ENCODE assay signal across 1 cellular context in the genomic region with DNA sequence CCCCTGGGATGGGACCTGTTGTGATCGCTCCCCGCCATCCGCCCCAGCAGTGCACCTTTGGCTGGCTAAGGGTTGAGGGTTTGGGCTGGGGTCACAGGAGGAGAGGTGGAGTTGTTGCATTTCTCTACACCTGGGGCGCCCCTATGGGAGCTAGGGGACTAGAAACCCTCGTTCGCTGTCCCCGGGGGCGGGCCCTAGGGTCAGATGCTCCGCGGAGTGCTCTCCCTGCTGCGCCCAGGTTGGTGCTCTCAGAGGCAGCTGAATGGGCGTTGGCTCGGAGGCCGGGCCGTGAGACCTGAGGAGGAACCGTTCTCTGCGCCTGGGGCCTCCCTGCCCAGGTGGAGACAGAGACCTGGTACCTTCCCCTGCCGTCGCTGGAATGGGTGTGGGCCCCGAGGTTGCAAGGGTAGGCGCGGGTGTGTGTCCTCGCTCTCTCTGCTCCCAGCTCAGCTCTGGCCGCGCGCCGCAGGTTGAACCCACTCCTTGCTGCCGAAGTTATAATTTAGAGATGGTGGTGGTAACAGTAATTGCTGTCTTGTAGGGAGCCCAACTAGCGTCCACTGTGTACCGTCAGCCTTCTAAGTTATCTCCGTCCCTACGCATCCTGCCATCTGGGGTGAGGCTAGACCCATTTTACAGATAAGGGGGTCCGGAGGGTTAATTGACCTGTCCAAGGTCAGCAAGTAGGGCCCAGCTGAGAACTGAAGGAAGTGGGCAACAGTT.
TF ChIP-seq lines count a peak whose summit lies in the region.

No MANE protein-coding gene starts in this region.

TF ChIP-seq in GM12878, 131 proteins besides CTCF, POLR2A, EP300 and RAD21 (continued from another document):
- TF ChIP-seq ESRRA (IDR thresholded peaks at IDR 0.05; ENCODE audit: low read length) (no peak), CREB1 (IDR thresholded peaks at IDR 0.05; ENCODE audit: low read depth) (no peak), CHD1 (IDR thresholded peaks at IDR 0.05; ENCODE audit: low read depth, low read length) (no peak), YBX1 (IDR thresholded peaks at IDR 0.05) (no peak), ZNF217 (IDR thresholded peaks at IDR 0.05) (no peak), CBFB (IDR thresholded peaks at IDR 0.05; ENCODE audit: low read depth) (no peak), RAD51 (IDR thresholded peaks at IDR 0.05) (no peak), SMC3 (IDR thresholded peaks at IDR 0.05; ENCODE audit: borderline replicate concordance, low read length) (no peak), PML (IDR thresholded peaks at IDR 0.05; ENCODE audit: low read length) (no peak), SRF (IDR thresholded peaks at IDR 0.05; ENCODE audit: low read depth in 2 of 2, low read length in 2 of 2) (no peak), ZNF207 (IDR thresholded peaks at IDR 0.05; ENCODE audit: borderline replicate concordance) (no peak), ETV6 (conservative IDR thresholded peaks at IDR 0.05 in 1 of 2, IDR thresholded peaks at IDR 0.05 in 1 of 2; ENCODE audit: borderline replicate concordance in 1 of 2, low read depth in 1 of 2) (no peak), KLF5 (IDR thresholded peaks at IDR 0.05; ENCODE audit: partially characterized antibody) (no peak), POLR2AphosphoS2 (IDR thresholded peaks at IDR 0.05; ENCODE audit: low read depth, low read length) (no peak), TCF12 (IDR thresholded peaks at IDR 0.05; ENCODE audit: low read depth, low read length) (no peak), MYB (IDR thresholded peaks at IDR 0.05; ENCODE audit: borderline replicate concordance, low read depth, low read length) (no peak), SUZ12 (IDR thresholded peaks at IDR 0.05; ENCODE audit: unreplicated experiment) (no peak), GATAD2B (conservative IDR thresholded peaks at IDR 0.05; ENCODE audit: low read depth) (0 out of 2 replicates have a peak, but pooled peaks have one; percentile 13), USF2 (IDR thresholded peaks at IDR 0.05; ENCODE audit: borderline replicate concordance, low read depth, low read length) (no peak), NR2C2 (IDR thresholded peaks at IDR 0.05; ENCODE audit: borderline replicate concordance, control insufficient read depth, insufficient read length, low read depth) (no peak), NR2F1 (conservative IDR thresholded peaks at IDR 0.05) (peak; percentile 47; the same call in 1 of the 2 replicates), TCF7 (IDR thresholded peaks at IDR 0.05; ENCODE audit: borderline replicate concordance) (no peak), JUNB (IDR thresholded peaks at IDR 0.05) (no peak), ZNF274 (IDR thresholded peaks at IDR 0.05; ENCODE audit: insufficient read depth, insufficient read length) (no peak), CEBPB (IDR thresholded peaks at IDR 0.05; ENCODE audit: borderline replicate concordance in 1 of 2, low read depth in 2 of 2, low read length in 2 of 2) (no peak), SMAD1 (IDR thresholded peaks at IDR 0.05; ENCODE audit: low read depth, partially characterized antibody) (no peak), SREBF2 (IDR thresholded peaks at IDR 0.05; ENCODE audit: low read length) (no peak), RBBP5 (conservative IDR thresholded peaks at IDR 0.05) (no peak), HDGF (IDR thresholded peaks at IDR 0.05) (no peak), CBX5 (IDR thresholded peaks at IDR 0.05; ENCODE audit: low read depth) (no peak)
- TF ChIP-seq, protein P1, sequence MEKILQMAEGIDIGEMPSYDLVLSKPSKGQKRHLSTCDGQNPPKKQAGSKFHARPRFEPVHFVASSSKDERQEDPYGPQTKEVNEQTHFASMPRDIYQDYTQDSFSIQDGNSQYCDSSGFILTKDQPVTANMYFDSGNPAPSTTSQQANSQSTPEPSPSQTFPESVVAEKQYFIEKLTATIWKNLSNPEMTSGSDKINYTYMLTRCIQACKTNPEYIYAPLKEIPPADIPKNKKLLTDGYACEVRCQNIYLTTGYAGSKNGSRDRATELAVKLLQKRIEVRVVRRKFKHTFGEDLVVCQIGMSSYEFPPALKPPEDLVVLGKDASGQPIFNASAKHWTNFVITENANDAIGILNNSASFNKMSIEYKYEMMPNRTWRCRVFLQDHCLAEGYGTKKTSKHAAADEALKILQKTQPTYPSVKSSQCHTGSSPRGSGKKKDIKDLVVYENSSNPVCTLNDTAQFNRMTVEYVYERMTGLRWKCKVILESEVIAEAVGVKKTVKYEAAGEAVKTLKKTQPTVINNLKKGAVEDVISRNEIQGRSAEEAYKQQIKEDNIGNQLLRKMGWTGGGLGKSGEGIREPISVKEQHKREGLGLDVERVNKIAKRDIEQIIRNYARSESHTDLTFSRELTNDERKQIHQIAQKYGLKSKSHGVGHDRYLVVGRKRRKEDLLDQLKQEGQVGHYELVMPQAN (conservative IDR thresholded peaks at IDR 0.05): peak; percentile 13; the same call in 1 of the 2 replicates
- TF ChIP-seq, protein P2, sequence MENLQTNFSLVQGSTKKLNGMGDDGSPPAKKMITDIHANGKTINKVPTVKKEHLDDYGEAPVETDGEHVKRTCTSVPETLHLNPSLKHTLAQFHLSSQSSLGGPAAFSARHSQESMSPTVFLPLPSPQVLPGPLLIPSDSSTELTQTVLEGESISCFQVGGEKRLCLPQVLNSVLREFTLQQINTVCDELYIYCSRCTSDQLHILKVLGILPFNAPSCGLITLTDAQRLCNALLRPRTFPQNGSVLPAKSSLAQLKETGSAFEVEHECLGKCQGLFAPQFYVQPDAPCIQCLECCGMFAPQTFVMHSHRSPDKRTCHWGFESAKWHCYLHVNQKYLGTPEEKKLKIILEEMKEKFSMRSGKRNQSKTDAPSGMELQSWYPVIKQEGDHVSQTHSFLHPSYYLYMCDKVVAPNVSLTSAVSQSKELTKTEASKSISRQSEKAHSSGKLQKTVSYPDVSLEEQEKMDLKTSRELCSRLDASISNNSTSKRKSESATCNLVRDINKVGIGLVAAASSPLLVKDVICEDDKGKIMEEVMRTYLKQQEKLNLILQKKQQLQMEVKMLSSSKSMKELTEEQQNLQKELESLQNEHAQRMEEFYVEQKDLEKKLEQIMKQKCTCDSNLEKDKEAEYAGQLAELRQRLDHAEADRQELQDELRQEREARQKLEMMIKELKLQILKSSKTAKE (IDR thresholded peaks at IDR 0.05; ENCODE audit: low read depth, poor library complexity, severe bottlenecking): no peak
- TF ChIP-seq, protein P3, sequence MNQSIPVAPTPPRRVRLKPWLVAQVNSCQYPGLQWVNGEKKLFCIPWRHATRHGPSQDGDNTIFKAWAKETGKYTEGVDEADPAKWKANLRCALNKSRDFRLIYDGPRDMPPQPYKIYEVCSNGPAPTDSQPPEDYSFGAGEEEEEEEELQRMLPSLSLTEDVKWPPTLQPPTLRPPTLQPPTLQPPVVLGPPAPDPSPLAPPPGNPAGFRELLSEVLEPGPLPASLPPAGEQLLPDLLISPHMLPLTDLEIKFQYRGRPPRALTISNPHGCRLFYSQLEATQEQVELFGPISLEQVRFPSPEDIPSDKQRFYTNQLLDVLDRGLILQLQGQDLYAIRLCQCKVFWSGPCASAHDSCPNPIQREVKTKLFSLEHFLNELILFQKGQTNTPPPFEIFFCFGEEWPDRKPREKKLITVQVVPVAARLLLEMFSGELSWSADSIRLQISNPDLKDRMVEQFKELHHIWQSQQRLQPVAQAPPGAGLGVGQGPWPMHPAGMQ (IDR thresholded peaks at IDR 0.05; ENCODE audit: borderline replicate concordance): no peak
- TF ChIP-seq, protein P4, sequence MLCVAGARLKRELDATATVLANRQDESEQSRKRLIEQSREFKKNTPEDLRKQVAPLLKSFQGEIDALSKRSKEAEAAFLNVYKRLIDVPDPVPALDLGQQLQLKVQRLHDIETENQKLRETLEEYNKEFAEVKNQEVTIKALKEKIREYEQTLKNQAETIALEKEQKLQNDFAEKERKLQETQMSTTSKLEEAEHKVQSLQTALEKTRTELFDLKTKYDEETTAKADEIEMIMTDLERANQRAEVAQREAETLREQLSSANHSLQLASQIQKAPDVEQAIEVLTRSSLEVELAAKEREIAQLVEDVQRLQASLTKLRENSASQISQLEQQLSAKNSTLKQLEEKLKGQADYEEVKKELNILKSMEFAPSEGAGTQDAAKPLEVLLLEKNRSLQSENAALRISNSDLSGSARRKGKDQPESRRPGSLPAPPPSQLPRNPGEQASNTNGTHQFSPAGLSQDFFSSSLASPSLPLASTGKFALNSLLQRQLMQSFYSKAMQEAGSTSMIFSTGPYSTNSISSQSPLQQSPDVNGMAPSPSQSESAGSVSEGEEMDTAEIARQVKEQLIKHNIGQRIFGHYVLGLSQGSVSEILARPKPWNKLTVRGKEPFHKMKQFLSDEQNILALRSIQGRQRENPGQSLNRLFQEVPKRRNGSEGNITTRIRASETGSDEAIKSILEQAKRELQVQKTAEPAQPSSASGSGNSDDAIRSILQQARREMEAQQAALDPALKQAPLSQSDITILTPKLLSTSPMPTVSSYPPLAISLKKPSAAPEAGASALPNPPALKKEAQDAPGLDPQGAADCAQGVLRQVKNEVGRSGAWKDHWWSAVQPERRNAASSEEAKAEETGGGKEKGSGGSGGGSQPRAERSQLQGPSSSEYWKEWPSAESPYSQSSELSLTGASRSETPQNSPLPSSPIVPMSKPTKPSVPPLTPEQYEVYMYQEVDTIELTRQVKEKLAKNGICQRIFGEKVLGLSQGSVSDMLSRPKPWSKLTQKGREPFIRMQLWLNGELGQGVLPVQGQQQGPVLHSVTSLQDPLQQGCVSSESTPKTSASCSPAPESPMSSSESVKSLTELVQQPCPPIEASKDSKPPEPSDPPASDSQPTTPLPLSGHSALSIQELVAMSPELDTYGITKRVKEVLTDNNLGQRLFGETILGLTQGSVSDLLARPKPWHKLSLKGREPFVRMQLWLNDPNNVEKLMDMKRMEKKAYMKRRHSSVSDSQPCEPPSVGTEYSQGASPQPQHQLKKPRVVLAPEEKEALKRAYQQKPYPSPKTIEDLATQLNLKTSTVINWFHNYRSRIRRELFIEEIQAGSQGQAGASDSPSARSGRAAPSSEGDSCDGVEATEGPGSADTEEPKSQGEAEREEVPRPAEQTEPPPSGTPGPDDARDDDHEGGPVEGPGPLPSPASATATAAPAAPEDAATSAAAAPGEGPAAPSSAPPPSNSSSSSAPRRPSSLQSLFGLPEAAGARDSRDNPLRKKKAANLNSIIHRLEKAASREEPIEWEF (IDR thresholded peaks at IDR 0.05; ENCODE audit: insufficient replicate concordance, low read depth, low read length): no peak
- TF ChIP-seq, protein P5, sequence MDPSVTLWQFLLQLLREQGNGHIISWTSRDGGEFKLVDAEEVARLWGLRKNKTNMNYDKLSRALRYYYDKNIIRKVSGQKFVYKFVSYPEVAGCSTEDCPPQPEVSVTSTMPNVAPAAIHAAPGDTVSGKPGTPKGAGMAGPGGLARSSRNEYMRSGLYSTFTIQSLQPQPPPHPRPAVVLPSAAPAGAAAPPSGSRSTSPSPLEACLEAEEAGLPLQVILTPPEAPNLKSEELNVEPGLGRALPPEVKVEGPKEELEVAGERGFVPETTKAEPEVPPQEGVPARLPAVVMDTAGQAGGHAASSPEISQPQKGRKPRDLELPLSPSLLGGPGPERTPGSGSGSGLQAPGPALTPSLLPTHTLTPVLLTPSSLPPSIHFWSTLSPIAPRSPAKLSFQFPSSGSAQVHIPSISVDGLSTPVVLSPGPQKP (IDR thresholded peaks at IDR 0.05; ENCODE audit: low read depth, low read length): no peak
- TF ChIP-seq, protein P6, sequence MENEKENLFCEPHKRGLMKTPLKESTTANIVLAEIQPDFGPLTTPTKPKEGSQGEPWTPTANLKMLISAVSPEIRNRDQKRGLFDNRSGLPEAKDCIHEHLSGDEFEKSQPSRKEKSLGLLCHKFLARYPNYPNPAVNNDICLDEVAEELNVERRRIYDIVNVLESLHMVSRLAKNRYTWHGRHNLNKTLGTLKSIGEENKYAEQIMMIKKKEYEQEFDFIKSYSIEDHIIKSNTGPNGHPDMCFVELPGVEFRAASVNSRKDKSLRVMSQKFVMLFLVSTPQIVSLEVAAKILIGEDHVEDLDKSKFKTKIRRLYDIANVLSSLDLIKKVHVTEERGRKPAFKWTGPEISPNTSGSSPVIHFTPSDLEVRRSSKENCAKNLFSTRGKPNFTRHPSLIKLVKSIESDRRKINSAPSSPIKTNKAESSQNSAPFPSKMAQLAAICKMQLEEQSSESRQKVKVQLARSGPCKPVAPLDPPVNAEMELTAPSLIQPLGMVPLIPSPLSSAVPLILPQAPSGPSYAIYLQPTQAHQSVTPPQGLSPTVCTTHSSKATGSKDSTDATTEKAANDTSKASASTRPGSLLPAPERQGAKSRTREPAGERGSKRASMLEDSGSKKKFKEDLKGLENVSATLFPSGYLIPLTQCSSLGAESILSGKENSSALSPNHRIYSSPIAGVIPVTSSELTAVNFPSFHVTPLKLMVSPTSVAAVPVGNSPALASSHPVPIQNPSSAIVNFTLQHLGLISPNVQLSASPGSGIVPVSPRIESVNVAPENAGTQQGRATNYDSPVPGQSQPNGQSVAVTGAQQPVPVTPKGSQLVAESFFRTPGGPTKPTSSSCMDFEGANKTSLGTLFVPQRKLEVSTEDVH (IDR thresholded peaks at IDR 0.05; ENCODE audit: low read depth, partially characterized antibody): no peak
- TF ChIP-seq, protein P7, sequence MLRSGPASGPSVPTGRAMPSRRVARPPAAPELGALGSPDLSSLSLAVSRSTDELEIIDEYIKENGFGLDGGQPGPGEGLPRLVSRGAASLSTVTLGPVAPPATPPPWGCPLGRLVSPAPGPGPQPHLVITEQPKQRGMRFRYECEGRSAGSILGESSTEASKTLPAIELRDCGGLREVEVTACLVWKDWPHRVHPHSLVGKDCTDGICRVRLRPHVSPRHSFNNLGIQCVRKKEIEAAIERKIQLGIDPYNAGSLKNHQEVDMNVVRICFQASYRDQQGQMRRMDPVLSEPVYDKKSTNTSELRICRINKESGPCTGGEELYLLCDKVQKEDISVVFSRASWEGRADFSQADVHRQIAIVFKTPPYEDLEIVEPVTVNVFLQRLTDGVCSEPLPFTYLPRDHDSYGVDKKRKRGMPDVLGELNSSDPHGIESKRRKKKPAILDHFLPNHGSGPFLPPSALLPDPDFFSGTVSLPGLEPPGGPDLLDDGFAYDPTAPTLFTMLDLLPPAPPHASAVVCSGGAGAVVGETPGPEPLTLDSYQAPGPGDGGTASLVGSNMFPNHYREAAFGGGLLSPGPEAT (IDR thresholded peaks at IDR 0.05; ENCODE audit: low read depth): no peak
